8 cellular contexts compared by ENCODE assay signal in the genomic region with DNA sequence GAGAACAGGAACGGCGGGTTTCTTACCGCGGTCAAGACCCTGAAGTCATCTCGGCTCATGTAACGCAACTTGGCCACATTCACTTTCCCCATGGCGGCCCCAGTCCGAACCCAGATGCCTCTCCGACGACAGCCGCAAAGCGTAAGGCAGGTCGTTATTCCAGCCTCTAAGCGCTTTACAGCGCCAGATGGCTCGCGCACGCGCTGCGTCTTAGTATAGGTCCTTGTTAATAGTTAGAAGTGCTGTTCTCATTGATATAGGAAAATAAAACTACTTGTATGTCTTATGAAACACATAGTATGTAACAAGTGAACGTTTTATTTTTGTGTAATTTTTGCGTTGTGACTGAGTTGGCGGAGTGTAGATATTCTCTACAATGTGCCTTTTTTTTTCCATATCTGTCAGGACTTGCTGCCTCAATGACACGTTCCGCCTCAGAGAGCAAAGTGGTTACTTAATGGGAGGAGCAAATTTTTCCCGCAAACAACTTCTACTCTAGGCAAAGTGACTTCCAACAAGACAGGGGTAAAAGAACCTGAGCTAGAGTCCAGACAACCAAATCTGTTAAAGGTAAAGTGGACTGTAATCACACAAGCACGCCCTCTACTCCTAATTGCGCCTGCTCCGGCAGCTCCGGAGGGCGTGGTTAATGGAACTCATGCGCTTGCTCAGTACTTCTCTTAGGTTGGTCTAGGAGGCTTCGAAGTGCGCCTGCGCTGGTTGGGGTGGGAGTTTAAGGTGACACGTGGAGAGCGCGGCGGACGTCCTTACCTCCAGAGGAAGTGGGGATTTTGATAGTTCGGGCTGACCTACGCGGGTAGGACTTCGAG. TPM values are rescaled to one million over a fixed set of nuclear protein-coding genes. Genes with fewer than 3 reads are reported as not detected.
DNase-seq lines count a peak whose midpoint lies in the region; ATAC-seq and TF ChIP-seq lines count a peak whose summit lies in the region.

A gene (minus strand): TSS at position 148 of the 830 bp plus-strand sequence. CDS start 56 bp downstream, at position 92.

- peaks cover under 1% of the 10 kb centered on the region for H3K36me3 ChIP-seq in GM06990 (ENCODE audit: control insufficient read depth, insufficient read depth, low read length)

- H3K9me3 Mint-ChIP-seq in activated naive CD4-positive, alpha-beta T cell treated with anti-CD3 and anti-CD28 coated beads, Interleukin-2, amount 50 U/mL, for 24 hours, result peaks cover 3% of the 10 kb centered on the region

- no peak for TF ChIP-seq CTCF in GM06990 (IDR thresholded peaks at IDR 0.05; ENCODE audit: insufficient read depth, low read length, poor library complexity, severe bottlenecking)

- peaks cover 46% of the 10 kb centered on the region for H3K4me1 Mint-ChIP-seq in activated naive CD4-positive, alpha-beta T cell treated with anti-CD3 and anti-CD28 coated beads, Interleukin-2, amount 50 U/mL, for 24 hours

- DNase-seq in GM06990 (ENCODE audit: extremely low read depth, insufficient read length) (peak; percentile 90), NCI-H1092 (lab: John Stamatoyannopoulos, UW) (peak; percentile 93), glomerular endothelial cell (ENCODE audit: extremely low read depth, low read depth, low spot score) (peak; percentile 93), occipital lobe (lab: John Stamatoyannopoulos, UW) (peak; percentile 89)

- H3K36me3 Mint-ChIP-seq in activated naive CD4-positive, alpha-beta T cell treated with anti-CD3 and anti-CD28 coated beads, Interleukin-2, amount 50 U/mL, for 24 hours, result peaks cover 20% of the 10 kb centered on the region

- H3K27ac Mint-ChIP-seq in activated naive CD4-positive, alpha-beta T cell treated with anti-CD3 and anti-CD28 coated beads, Interleukin-2, amount 50 U/mL, for 24 hours, result peak within 1 kb of the TSS; percentile 100

- no peaks in the 10 kb centered on the region for H3K27me3 Mint-ChIP-seq in activated naive CD4-positive, alpha-beta T cell treated with anti-CD3 and anti-CD28 coated beads, Interleukin-2, amount 50 U/mL, for 24 hours

- H3K4me3 Mint-ChIP-seq in activated naive CD4-positive, alpha-beta T cell treated with anti-CD3 and anti-CD28 coated beads, Interleukin-2, amount 50 U/mL, for 24 hours, result peak within 1 kb of the TSS; percentile 92

- H3K27me3 ChIP-seq in GM06990 (replicated peaks; ENCODE audit: control insufficient read depth, insufficient read depth, low read length), result no peaks in the 10 kb centered on the region

- ATAC-seq in HG02588 (IDR thresholded peaks at IDR 0.05; ENCODE audit: unreplicated experiment), result peak; percentile 90
- ATAC-seq in SK-N-SH treated with all-trans-retinoic acid at 6 μM for 48 hours, result peak; percentile 97

- peak within 1 kb of the TSS; percentile 90 for H3K4me3 ChIP-seq in GM06990 (replicated peaks; ENCODE audit: low read depth, low read length)

- H3K27ac ChIP-seq in temporal lobe (ENCODE audit: low read depth, low read length), result peak within 1 kb of the TSS; percentile 93

TF ChIP-seq in SK-N-SH treated with all-trans-retinoic acid at 6 μM for 48 hours, 23 proteins besides CTCF, POLR2A, EP300 and RAD21:
- TF ChIP-seq PPARA (CRISPR knock-in tag; IDR thresholded peaks at IDR 0.05; ENCODE audit: borderline replicate concordance) (no peak), ZFP3 (CRISPR knock-in tag; IDR thresholded peaks at IDR 0.05) (0 out of 2 replicates have a peak, but pooled peaks have one; percentile 34), RARB (CRISPR knock-in tag; IDR thresholded peaks at IDR 0.05) (no peak), TOX (CRISPR knock-in tag; IDR thresholded peaks at IDR 0.05; ENCODE audit: borderline replicate concordance) (no peak), TCF4 (CRISPR knock-in tag; IDR thresholded peaks at IDR 0.05; ENCODE audit: borderline replicate concordance) (peak; percentile 19; the same call in 1 of the 2 replicates), GLIS3 (CRISPR knock-in tag; IDR thresholded peaks at IDR 0.05) (no peak)
- TF ChIP-seq, protein P1, sequence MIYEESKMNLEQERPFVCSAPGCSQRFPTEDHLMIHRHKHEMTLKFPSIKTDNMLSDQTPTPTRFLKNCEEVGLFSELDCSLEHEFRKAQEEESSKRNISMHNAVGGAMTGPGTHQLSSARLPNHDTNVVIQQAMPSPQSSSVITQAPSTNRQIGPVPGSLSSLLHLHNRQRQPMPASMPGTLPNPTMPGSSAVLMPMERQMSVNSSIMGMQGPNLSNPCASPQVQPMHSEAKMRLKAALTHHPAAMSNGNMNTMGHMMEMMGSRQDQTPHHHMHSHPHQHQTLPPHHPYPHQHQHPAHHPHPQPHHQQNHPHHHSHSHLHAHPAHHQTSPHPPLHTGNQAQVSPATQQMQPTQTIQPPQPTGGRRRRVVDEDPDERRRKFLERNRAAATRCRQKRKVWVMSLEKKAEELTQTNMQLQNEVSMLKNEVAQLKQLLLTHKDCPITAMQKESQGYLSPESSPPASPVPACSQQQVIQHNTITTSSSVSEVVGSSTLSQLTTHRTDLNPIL (CRISPR knock-in tag; IDR thresholded peaks at IDR 0.05; ENCODE audit: low read depth), result no peak
- TF ChIP-seq, protein P2, sequence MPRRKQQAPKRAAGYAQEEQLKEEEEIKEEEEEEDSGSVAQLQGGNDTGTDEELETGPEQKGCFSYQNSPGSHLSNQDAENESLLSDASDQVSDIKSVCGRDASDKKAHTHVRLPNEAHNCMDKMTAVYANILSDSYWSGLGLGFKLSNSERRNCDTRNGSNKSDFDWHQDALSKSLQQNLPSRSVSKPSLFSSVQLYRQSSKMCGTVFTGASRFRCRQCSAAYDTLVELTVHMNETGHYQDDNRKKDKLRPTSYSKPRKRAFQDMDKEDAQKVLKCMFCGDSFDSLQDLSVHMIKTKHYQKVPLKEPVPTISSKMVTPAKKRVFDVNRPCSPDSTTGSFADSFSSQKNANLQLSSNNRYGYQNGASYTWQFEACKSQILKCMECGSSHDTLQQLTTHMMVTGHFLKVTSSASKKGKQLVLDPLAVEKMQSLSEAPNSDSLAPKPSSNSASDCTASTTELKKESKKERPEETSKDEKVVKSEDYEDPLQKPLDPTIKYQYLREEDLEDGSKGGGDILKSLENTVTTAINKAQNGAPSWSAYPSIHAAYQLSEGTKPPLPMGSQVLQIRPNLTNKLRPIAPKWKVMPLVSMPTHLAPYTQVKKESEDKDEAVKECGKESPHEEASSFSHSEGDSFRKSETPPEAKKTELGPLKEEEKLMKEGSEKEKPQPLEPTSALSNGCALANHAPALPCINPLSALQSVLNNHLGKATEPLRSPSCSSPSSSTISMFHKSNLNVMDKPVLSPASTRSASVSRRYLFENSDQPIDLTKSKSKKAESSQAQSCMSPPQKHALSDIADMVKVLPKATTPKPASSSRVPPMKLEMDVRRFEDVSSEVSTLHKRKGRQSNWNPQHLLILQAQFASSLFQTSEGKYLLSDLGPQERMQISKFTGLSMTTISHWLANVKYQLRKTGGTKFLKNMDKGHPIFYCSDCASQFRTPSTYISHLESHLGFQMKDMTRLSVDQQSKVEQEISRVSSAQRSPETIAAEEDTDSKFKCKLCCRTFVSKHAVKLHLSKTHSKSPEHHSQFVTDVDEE (CRISPR knock-in tag; IDR thresholded peaks at IDR 0.05), result 0 out of 2 replicates have a peak, but pooled peaks have one; percentile 40

RNA-seq across cellular contexts. Expression of the gene that starts here (rescaled TPM):
- total RNA-seq in glomerular endothelial cell (14.9 and 18.9 TPM in 2 replicates), occipital lobe (25.7 TPM), temporal lobe (24.8 TPM)

Comparison
In these comparisons a context has a peak if more than half of its experiments do, and no peak if none do; other contexts are left out.
1. Peak in every context shown above with its lines: DNase-seq, ATAC-seq, H3K4me3 ChIP-seq and H3K27ac ChIP-seq.